Comparison of ENCODE assay signal across 10 cellular contexts in the genomic region with DNA sequence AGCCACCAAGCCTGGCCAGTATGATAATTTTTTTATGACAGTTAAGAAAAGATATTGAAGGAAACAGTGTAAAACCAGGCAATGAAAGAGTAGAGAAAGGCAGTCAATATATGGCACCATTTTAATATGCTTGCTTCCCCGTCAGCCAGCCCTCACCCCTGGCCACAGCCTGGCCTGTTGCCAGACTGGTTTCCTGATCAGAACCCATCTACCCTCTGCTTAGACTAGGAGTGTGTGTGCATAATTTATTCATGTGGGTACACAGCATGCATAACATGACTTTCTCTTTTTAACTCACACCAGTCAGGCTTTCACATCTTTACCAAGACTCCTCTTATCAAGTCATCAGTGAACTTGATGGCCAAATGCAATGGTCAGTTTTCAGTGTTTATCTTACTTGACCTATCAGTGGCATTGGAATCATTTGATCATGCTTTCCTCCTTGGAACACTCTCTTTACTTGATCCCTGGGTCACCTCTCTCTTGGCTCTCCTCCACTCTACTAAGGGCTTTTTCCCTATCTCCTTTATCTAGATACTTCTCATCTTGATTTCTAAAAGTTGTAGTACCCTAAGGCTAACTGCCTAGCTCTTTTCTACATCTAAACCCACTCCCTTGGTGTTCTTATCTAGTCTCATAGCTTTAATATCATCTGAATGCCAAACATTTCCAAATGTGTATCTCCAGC.
DNase-seq lines count a peak whose midpoint lies in the region; ATAC-seq lines count a peak whose summit lies in the region.
"Had no signal": no experiment of that assay in that cellular context is flagged by ENCODE, and none has a peak within 500 bp of the region (broad histone marks: within the 10 kb centered on the region; RNA-seq: fewer than 3 reads in every experiment).

No MANE protein-coding gene starts in this region.

- H3K9me3 Mint-ChIP-seq in stimulated activated effector memory CD8-positive, alpha-beta T cell treated with anti-CD3 and anti-CD28 coated beads, Interleukin-12 subunit alpha, Interleukin-12 subunit beta, amount 100 ng/mL, for 72 hours: no peaks in the 10 kb centered on the region

- peaks cover 5% of the 10 kb centered on the region for H3K36me3 Mint-ChIP-seq in stimulated activated effector memory CD8-positive, alpha-beta T cell treated with anti-CD3 and anti-CD28 coated beads, Interleukin-12 subunit alpha, Interleukin-12 subunit beta, amount 100 ng/mL, for 72 hours

- H3K4me1 Mint-ChIP-seq in stimulated activated effector memory CD8-positive, alpha-beta T cell treated with anti-CD3 and anti-CD28 coated beads, Interleukin-12 subunit alpha, Interleukin-12 subunit beta, amount 100 ng/mL, for 72 hours: peaks cover 6% of the 10 kb centered on the region

- ATAC-seq in stimulated activated effector memory CD8-positive, alpha-beta T cell treated with anti-CD3 and anti-CD28 coated beads, Interleukin-12 subunit alpha, Interleukin-12 subunit beta, amount 100 ng/mL, for 72 hours: peak; percentile 94

- DNase-seq in NCI-H2107 treated with DMSO at 0.1 percent for 48 hours (lab: John Stamatoyannopoulos, UW; ENCODE audit: unreplicated experiment) (peak; percentile 10), NCI-H2107 (lab: John Stamatoyannopoulos, UW) (no peak), astrocyte of the hippocampus (ENCODE audit: low read depth, low spot score) (peak; percentile 21), NOMO-1 treated with DMSO at 0.1 percent for 48 hours (lab: John Stamatoyannopoulos, UW; ENCODE audit: unreplicated experiment) (no peak), NCI-H345 (lab: John Stamatoyannopoulos, UW) (no peak), HPDE6-E6E7 (ENCODE audit: extremely low spot score) (no peak)
- DNase-seq in activated CD4-positive, alpha-beta T cell treated with anti-CD3 and anti-CD28 coated beads for 48 hours: peak; percentile 66
- DNase-seq in stimulated activated effector memory CD8-positive, alpha-beta T cell treated with anti-CD3 and anti-CD28 coated beads, Interleukin-12 subunit alpha, Interleukin-12 subunit beta, amount 100 ng/mL, for 72 hours (ENCODE audit: low spot score in 2 of 2): peak in 1 of 2 donors; percentile 80
- DNase-seq: 8988T, NCI-H446 had no signal

- no peak overlapping the region for H3K4me3 Mint-ChIP-seq in stimulated activated effector memory CD8-positive, alpha-beta T cell treated with anti-CD3 and anti-CD28 coated beads, Interleukin-12 subunit alpha, Interleukin-12 subunit beta, amount 100 ng/mL, for 72 hours

- no peak overlapping the region for H3K27ac Mint-ChIP-seq in stimulated activated effector memory CD8-positive, alpha-beta T cell treated with anti-CD3 and anti-CD28 coated beads, Interleukin-12 subunit alpha, Interleukin-12 subunit beta, amount 100 ng/mL, for 72 hours

Comparison
In these comparisons a context has a peak if more than half of its experiments do, and no peak if none do; other contexts are left out.
1. DNase-seq: peak in NCI-H2107 treated with DMSO at 0.1 percent for 48 hours (single experiment), activated CD4-positive, alpha-beta T cell treated with anti-CD3 and anti-CD28 coated beads for 48 hours (single experiment) and astrocyte of the hippocampus (single experiment); none in NCI-H2107 (single experiment), NOMO-1 treated with DMSO at 0.1 percent for 48 hours (single experiment), NCI-H345 (single experiment) and HPDE6-E6E7 (single experiment).